24 cellular contexts compared by ENCODE assay signal in the genomic region with DNA sequence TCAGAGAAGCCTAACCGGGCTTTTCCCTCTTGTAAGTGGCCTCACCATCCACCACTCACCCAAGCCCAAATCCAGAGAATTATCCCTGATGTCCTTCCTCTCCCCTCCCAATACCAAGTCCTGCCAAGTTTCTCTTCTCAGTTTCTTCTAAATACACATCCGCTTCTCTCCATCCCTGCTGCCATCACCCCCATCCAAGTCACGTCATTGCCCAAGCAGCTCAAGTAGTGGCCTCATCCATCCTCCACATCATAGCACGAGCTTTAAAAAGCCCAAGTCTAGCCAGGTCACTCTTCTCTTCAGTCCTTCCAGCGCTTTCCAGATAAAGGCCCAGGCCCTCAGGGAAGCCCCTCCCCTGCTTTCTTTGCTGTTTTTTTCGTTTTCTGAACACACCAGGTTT. TPM values are rescaled to one million over a fixed set of nuclear protein-coding genes. Genes with fewer than 3 reads are reported as not detected.
A peak's percentile ranks its signal among the peaks of the same experiment; 100 is the strongest.
DNase-seq lines count a peak whose midpoint lies in the region; ATAC-seq and TF ChIP-seq lines count a peak whose summit lies in the region.
"Had no signal": no experiment of that assay in that cellular context is flagged by ENCODE, and none has a peak within 500 bp of the region (broad histone marks: within the 10 kb centered on the region; RNA-seq: fewer than 3 reads in every experiment).

No MANE protein-coding gene starts in this region.

- intact Hi-C loops in Right ventricle myocardium inferior (cut with DNase I) = no loop called here
- intact Hi-C loops in cardiac septum (cut with DNase I) = no loop called here
- intact Hi-C loops in OCI-LY7 (cut with micrococcal nuclease; ENCODE audit: unreplicated experiment) = no loop called here

- H2AFZ ChIP-seq in OCI-LY7 (ENCODE audit: low read length) = no peak overlapping the region

- no peak overlapping the region for H3K4me3 Mint-ChIP-seq in progenitor cell of endocrine pancreas (ENCODE audit: low read depth)
- H3K4me3 Mint-ChIP-seq: mesothelial cell of epicardium had no signal

- no peaks in the 10 kb centered on the region for H3K9me3 Mint-ChIP-seq in progenitor cell of endocrine pancreas (ENCODE audit: low read depth)
- H3K9me3 Mint-ChIP-seq: mesothelial cell of epicardium had no signal

- TF ChIP-seq CTCF in fibroblast of the aortic adventitia (IDR thresholded peaks at IDR 0.05; ENCODE audit: insufficient read depth, low read length) (no peak), progenitor cell of endocrine pancreas (IDR thresholded peaks at IDR 0.05; ENCODE audit: unreplicated experiment) (no peak), OCI-LY7 (conservative IDR thresholded peaks at IDR 0.05; ENCODE audit: low read length) (no peak)

- no peaks in the 10 kb centered on the region for H3K27me3 ChIP-seq in HAP-1 (ENCODE audit: low read depth)
- H3K27me3 ChIP-seq: suprapubic skin, vagina had no signal

- no TSS peak for BruUV-seq in OCI-LY7 (replicated peaks; lab: Mats Ljungman, UMichigan)

- H3K4me1 ChIP-seq in OCI-LY7 (ENCODE audit: insufficient read depth, low read length, poor library complexity, severe bottlenecking) (no peaks in the 10 kb centered on the region), HAP-1 (no peaks in the 10 kb centered on the region)
- H3K4me1 ChIP-seq: suprapubic skin, vagina had no signal

- H3K36me3 Mint-ChIP-seq in progenitor cell of endocrine pancreas (ENCODE audit: insufficient read depth) = peaks cover 4% of the 10 kb centered on the region

- ATAC-seq in Right ventricle myocardium inferior (peak; percentile 55), GM19023 (IDR thresholded peaks at IDR 0.05; ENCODE audit: unreplicated experiment) (no peak)
- ATAC-seq: K562 had no signal

- no peaks in the 10 kb centered on the region for H3K4me1 Mint-ChIP-seq in progenitor cell of endocrine pancreas (ENCODE audit: low read depth)

- POLR2A ChIA-PET in OCI-LY7 (lab: Charles Lee) = interaction anchor here (0.6 kb wide), 1 partner anchor 211 kb away, joined by 4 read pairs; no protein-coding TSS in a partner anchor

- no peaks in the 10 kb centered on the region for H3K9me2 ChIP-seq in OCI-LY7 (ENCODE audit: insufficient read depth, low read length)

- no peaks in the 10 kb centered on the region for H3K36me3 ChIP-seq in OCI-LY7 (ENCODE audit: insufficient read depth, low read length)
- peaks cover 3% of the 10 kb centered on the region; the same call in 1 of the 2 replicates for H3K36me3 ChIP-seq in HAP-1 (replicated peaks)
- H3K36me3 ChIP-seq: WERI-Rb-1 had no signal

- H3K27me3 Mint-ChIP-seq in progenitor cell of endocrine pancreas = peaks cover 6% of the 10 kb centered on the region

- no peak overlapping the region for H3K27ac ChIP-seq in OCI-LY7 (ENCODE audit: low read depth, low read length, poor library complexity, severe bottlenecking)
- H3K27ac ChIP-seq: suprapubic skin, vagina, WERI-Rb-1 had no signal

- CTCF ChIA-PET in OCI-LY7 (lab: Charles Lee; ENCODE audit: unreplicated experiment) = no interaction called here

- H3K79me2 ChIP-seq in OCI-LY7 (ENCODE audit: insufficient read depth, low read depth, low read length) = no peaks in the 10 kb centered on the region

- DNase-seq in Right ventricle myocardium inferior (ENCODE audit: missing footprints) = no peak
- no peak for DNase-seq in cardiac septum (ENCODE audit: low spot score)
- peak; percentile 58 for DNase-seq in MV-4-11 (lab: John Stamatoyannopoulos, UW)
- peak; percentile 71 for DNase-seq in fibroblast of the aortic adventitia (ENCODE audit: low read depth)
- no peak for DNase-seq in progenitor cell of endocrine pancreas (ENCODE audit: low spot score, unreplicated experiment)
- DNase-seq in OCI-LY7 (ENCODE audit: low spot score) = no peak
- no peak for DNase-seq in HAP-1 (ENCODE audit: low spot score in 2 of 2)
- DNase-seq: activated CD4-positive, alpha-beta T cell treated with anti-CD3 and anti-CD28 coated beads, Interleukin-2, amount 50 U/mL, for 48 hours; activated naive CD4-positive, alpha-beta T cell treated with Interleukin-2 at 50 U/mL for 16 hours; activated T-cell treated with anti-CD3 and anti-CD28 coated beads, Interleukin-2, amount 50 U/mL, for 1 hour; COR-L47; DND-41; foreskin melanocyte; NCI-H1048; NCI-H2081; stimulated activated CD4-positive, alpha-beta T cell treated with anti-CD3 and anti-CD28 coated beads, Interleukin-12 subunit alpha, Interleukin-12 subunit beta, amount 100 ng/mL, for 4 hours; T-helper 1 cell; WERI-Rb-1 had no signal

- H4K20me1 ChIP-seq in OCI-LY7 (ENCODE audit: insufficient read depth, low read length) = no peaks in the 10 kb centered on the region

- H3K9me3 ChIP-seq in OCI-LY7 (ENCODE audit: low read length) = no peaks in the 10 kb centered on the region
- no peaks in the 10 kb centered on the region for H3K9me3 ChIP-seq in HAP-1
- H3K9me3 ChIP-seq: suprapubic skin, vagina had no signal

- in situ Hi-C loops in HAP-1 (cut with MboI; ENCODE audit: low sequenced_read_pairs) = no loop called here

- peak overlapping the region; percentile 1 for H3K27ac Mint-ChIP-seq in progenitor cell of endocrine pancreas
- H3K27ac Mint-ChIP-seq: mesothelial cell of epicardium had no signal

- H3K4me3 ChIP-seq in fibroblast of the aortic adventitia (ENCODE audit: low read depth, low read length) = no peak overlapping the region
- H3K4me3 ChIP-seq in OCI-LY7 (ENCODE audit: low read depth, low read length, poor library complexity, severe bottlenecking) = no peak overlapping the region
- H3K4me3 ChIP-seq in HAP-1 = no peak overlapping the region
- H3K4me3 ChIP-seq: K562, suprapubic skin, vagina had no signal

- no peak overlapping the region for H3K4me2 ChIP-seq in OCI-LY7 (ENCODE audit: low read length)

RNA-seq across cellular contexts. Expression of a gene that starts 25.4 kb away (rescaled TPM):
- total RNA-seq in Right ventricle myocardium inferior (not detected), cardiac septum (not detected), fibroblast of the aortic adventitia (ENCODE audit: low replicate concordance) (not detected in 2 replicates), progenitor cell of endocrine pancreas (not detected in 2 replicates), OCI-LY7 (2022) (not detected in 2 replicates)
- not detected in 2 replicates for total RNA-seq in OCI-LY7 (2014; rRNA removed; shearing (Covaris generic))
- total RNA-seq: K562, mesothelial cell of epicardium, NCI-H460, suprapubic skin, vagina had no signal

RNA-seq across cellular contexts. Expression of a gene that starts 34.3 kb away (rescaled TPM):
- total RNA-seq in Right ventricle myocardium inferior = 0.70 TPM
- 0.43 TPM for total RNA-seq in cardiac septum
- 0.74 and 3.5 TPM in 2 replicates for total RNA-seq in fibroblast of the aortic adventitia (ENCODE audit: low replicate concordance)
- total RNA-seq in progenitor cell of endocrine pancreas = 5.4 and 5.5 TPM in 2 replicates
- not detected in 2 replicates for total RNA-seq in OCI-LY7 (2014; rRNA removed; shearing (Covaris generic))
- total RNA-seq in OCI-LY7 (2022) = not detected in 2 replicates
- total RNA-seq: K562, NCI-H460, vagina had no signal

RNA-seq across cellular contexts. Expression of a gene that starts 54.9 kb away (rescaled TPM):
- total RNA-seq in Right ventricle myocardium inferior = not detected
- not detected for total RNA-seq in cardiac septum
- total RNA-seq in fibroblast of the aortic adventitia (ENCODE audit: low replicate concordance) = not detected in 2 replicates
- 0.27 and 0.91 TPM in 2 replicates for total RNA-seq in progenitor cell of endocrine pancreas
- total RNA-seq in OCI-LY7 (2014; rRNA removed; shearing (Covaris generic)) = not detected in 2 replicates
- not detected in 2 replicates for total RNA-seq in OCI-LY7 (2022)

Comparison
In these comparisons a context has a peak if more than half of its experiments do, and no peak if none do; other contexts are left out.
1. DNase-seq: peak in MV-4-11 (single experiment) and fibroblast of the aortic adventitia (single experiment); none in Right ventricle myocardium inferior (single experiment), cardiac septum (single experiment), progenitor cell of endocrine pancreas (single experiment), OCI-LY7 (single experiment) and HAP-1 (0 of 2).